8 cellular contexts compared by ENCODE assay signal in genomic region chr14:22836301-22837058, GRCh38. TPM values are rescaled to one million over a fixed set of nuclear protein-coding genes. Genes with fewer than 3 reads are reported as not detected.
DNase-seq lines count a peak whose midpoint lies in the region; ATAC-seq and TF ChIP-seq lines count a peak whose summit lies in the region.

MMP14 (plus strand) TSS chr14:22836585; CDS start chr14:22836818, 233 bp downstream.

- H3K27me3 ChIP-seq in BJ (ENCODE audit: control insufficient read depth, insufficient read depth, low read length) (no peaks in the 10 kb centered on the region), iPS-15b (ENCODE audit: control insufficient read depth, insufficient read depth, low read length) (no peaks in the 10 kb centered on the region)

- H3K9me3 Mint-ChIP-seq in brain = no peaks in the 10 kb centered on the region

- CTCF ChIA-PET in BJ (lab: Yijun Ruan, JAX) = interaction anchor here (0.6 to 9.9 kb wide), 14 partner anchors 14 to 315 kb away, joined by 3 to 246 read pairs (median 3); partner anchors contain the start of genes AJUBA and RBM23

- TF ChIP-seq CTCF in BJ (IDR thresholded peaks at IDR 0.05; ENCODE audit: insufficient read depth, low read depth, low read length) (peak; percentile 69), brain (conservative IDR thresholded peaks at IDR 0.05) (peak; percentile 51 to 61)

- POLR2A ChIA-PET in BJ (lab: Charles Lee) = interaction anchor here (1.0 to 1.6 kb wide), 3 partner anchors 11 to 16 kb away, joined by 3 to 8 read pairs (median 7); no protein-coding TSS in a partner anchor

- TF ChIP-seq RAD21 in Ishikawa (IDR thresholded peaks at IDR 0.05; ENCODE audit: low read depth) = no peak

- peak within 1 kb of the TSS; percentile 83 for H3K9ac ChIP-seq in iPS-15b (ENCODE audit: low read depth, low read length)

- H3K4me1 ChIP-seq in iPS-15b (ENCODE audit: control insufficient read depth, insufficient read depth, low read length) = peaks cover 10% of the 10 kb centered on the region

- peak within 1 kb of the TSS; percentile 88 to 97 (median 97) for H3K4me3 Mint-ChIP-seq in brain

- intact Hi-C loops in sciatic nerve (cut with DNase I) = no loop called here

- H3K27ac Mint-ChIP-seq in brain = peak within 1 kb of the TSS; percentile 86 to 99 (median 98)

- H3K4me1 Mint-ChIP-seq in brain = peaks cover 26% of the 10 kb centered on the region

- H3K4me3 ChIP-seq in BJ (ENCODE audit: low read depth, low read length) = peak within 1 kb of the TSS; percentile 83
- H3K4me3 ChIP-seq in iPS-15b (ENCODE audit: low read depth, low read length) = peak within 1 kb of the TSS; percentile 83

- peak; percentile 87 for ATAC-seq in sciatic nerve
- ATAC-seq in GM18909 (IDR thresholded peaks at IDR 0.05; ENCODE audit: poor library complexity, unreplicated experiment) = no peak

- H3K36me3 ChIP-seq in BJ (ENCODE audit: control insufficient read depth, insufficient read depth, low read length) (peaks cover 9% of the 10 kb centered on the region), iPS-15b (ENCODE audit: control insufficient read depth, insufficient read depth, low read length) (peaks cover 17% of the 10 kb centered on the region)

- peaks cover 37% of the 10 kb centered on the region for H3K36me3 Mint-ChIP-seq in brain

- DNase-seq in BJ (ENCODE audit: low read depth) = peak; percentile 81
- peak; percentile 90 for DNase-seq in sciatic nerve (ENCODE audit: low spot score)
- DNase-seq in NCI-H524 (lab: John Stamatoyannopoulos, UW) = no peak
- DNase-seq in NCI-H1694 (lab: John Stamatoyannopoulos, UW) = no peak

- H3K27me3 Mint-ChIP-seq in brain = peaks cover 34% of the 10 kb centered on the region

- TF ChIP-seq EP300 in Ishikawa (IDR thresholded peaks at IDR 0.05; ENCODE audit: borderline replicate concordance) = no peak

- H3K9me3 ChIP-seq in iPS-15b (ENCODE audit: control insufficient read depth, insufficient read depth, low read length) = no peaks in the 10 kb centered on the region

TF ChIP-seq in Ishikawa, 13 proteins besides CTCF, POLR2A, EP300 and RAD21:
- TF ChIP-seq ZBTB7A (IDR thresholded peaks at IDR 0.05; ENCODE audit: low read depth) = peak; percentile 79
- 0 out of 2 replicates have a peak, but pooled peaks have one; percentile 5 for TF ChIP-seq TAF1 (IDR thresholded peaks at IDR 0.05; ENCODE audit: low read depth)
- TF ChIP-seq NFIC (IDR thresholded peaks at IDR 0.05) = no peak

RNA-seq across cellular contexts. Expression of gene MMP14, which starts in this region (rescaled TPM):
- 327 and 592 TPM in 2 replicates for polyA plus RNA-seq in BJ (2011; rRNA removed)
- 176 and 229 TPM in 2 replicates for polyA minus RNA-seq in BJ (2011; rRNA and poly(A)+ RNA removed)
- 59.7 TPM for polyA plus RNA-seq in brain (ENCODE audit: insufficient read depth, low read depth, low replicate concordance)
- total RNA-seq in sciatic nerve = 138 TPM

Comparison
In these comparisons a context has a peak if more than half of its experiments do, and no peak if none do; other contexts are left out.
1. DNase-seq: peak in BJ (single experiment) and sciatic nerve (single experiment); none in NCI-H524 (0 of 2) and NCI-H1694 (single experiment).